In the genomic region with DNA sequence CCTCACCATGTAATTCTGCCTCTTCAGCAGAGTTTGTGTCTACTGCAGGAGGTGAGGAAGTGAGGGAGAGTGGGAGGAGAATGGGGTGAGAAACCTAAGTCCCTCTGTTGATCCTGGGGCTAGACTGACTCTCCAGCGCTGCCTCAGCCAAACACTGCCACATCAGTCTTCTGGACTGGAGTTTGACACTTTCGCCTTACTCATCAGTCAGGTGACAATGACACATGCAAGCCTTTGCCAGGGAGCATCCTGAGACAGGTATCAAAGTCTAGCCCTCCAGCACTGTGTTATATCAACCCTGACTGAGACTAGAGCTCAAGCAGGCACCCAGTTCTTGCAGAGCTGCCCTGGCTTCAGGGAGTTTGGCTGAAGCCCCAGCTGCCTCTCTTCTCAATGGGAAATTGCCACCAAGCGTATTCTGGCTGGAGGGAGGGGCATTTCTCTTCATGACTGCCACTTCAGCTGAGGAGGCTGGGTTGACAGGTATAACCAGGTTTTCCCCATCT, we compare ENCODE assay signal across 1 cellular context.
TF ChIP-seq lines count a peak whose summit lies in the region.

No MANE protein-coding gene starts in this region.

TF ChIP-seq in HepG2, 621 proteins besides CTCF, POLR2A, EP300 and RAD21 (continued from another document and continues in another):
- TF ChIP-seq, protein P1, sequence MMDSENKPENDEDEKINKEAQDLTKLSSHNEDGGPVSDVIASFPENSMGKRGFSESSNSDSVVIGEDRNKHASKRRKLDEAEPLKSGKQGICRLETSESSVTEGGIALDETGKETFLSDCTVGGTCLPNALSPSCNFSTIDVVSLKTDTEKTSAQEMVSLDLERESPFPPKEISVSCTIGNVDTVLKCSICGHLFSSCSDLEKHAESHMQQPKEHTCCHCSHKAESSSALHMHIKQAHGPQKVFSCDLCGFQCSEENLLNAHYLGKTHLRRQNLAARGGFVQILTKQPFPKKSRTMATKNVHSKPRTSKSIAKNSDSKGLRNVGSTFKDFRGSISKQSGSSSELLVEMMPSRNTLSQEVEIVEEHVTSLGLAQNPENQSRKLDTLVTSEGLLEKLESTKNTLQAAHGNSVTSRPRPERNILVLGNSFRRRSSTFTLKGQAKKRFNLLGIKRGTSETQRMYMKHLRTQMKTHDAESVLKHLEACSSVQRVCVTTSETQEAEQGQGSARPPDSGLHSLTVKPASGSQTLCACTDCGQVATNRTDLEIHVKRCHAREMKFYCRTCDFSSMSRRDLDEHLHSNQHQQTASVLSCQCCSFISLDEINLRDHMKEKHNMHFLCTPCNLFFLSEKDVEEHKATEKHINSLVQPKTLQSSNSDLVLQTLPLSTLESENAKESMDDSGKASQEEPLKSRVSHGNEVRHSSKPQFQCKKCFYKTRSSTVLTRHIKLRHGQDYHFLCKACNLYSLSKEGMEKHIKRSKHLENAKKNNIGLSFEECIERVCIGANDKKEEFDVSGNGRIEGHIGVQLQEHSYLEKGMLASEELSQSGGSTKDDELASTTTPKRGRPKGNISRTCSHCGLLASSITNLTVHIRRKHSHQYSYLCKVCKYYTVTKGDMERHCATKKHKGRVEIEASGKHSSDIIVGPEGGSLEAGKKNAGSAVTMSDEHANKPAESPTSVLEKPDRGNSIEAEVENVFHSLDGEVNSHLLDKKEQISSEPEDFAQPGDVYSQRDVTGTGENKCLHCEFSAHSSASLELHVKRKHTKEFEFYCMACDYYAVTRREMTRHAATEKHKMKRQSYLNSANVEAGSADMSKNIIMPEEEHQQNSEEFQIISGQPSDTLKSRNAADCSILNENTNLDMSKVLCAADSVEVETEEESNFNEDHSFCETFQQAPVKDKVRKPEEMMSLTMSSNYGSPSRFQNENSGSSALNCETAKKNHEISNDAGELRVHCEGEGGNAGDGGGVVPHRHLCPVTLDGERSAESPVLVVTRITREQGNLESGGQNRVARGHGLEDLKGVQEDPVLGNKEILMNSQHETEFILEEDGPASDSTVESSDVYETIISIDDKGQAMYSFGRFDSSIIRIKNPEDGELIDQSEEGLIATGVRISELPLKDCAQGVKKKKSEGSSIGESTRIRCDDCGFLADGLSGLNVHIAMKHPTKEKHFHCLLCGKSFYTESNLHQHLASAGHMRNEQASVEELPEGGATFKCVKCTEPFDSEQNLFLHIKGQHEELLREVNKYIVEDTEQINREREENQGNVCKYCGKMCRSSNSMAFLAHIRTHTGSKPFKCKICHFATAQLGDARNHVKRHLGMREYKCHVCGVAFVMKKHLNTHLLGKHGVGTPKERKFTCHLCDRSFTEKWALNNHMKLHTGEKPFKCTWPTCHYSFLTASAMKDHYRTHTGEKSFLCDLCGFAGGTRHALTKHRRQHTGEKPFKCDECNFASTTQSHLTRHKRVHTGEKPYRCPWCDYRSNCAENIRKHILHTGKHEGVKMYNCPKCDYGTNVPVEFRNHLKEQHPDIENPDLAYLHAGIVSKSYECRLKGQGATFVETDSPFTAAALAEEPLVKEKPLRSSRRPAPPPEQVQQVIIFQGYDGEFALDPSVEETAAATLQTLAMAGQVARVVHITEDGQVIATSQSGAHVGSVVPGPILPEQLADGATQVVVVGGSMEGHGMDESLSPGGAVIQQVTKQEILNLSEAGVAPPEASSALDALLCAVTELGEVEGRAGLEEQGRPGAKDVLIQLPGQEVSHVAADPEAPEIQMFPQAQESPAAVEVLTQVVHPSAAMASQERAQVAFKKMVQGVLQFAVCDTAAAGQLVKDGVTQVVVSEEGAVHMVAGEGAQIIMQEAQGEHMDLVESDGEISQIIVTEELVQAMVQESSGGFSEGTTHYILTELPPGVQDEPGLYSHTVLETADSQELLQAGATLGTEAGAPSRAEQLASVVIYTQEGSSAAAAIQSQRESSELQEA (CRISPR knock-in tag; IDR thresholded peaks at IDR 0.05; ENCODE audit: not compliant biosample characterization) = no peak
- TF ChIP-seq ZNF703 (CRISPR knock-in tag; IDR thresholded peaks at IDR 0.05; ENCODE audit: borderline replicate concordance) (no peak), KLF11 (CRISPR knock-in tag; IDR thresholded peaks at IDR 0.05) (no peak), ZNF263 (CRISPR knock-in tag; IDR thresholded peaks at IDR 0.05) (no peak), FOXA1 (IDR thresholded peaks at IDR 0.05) (no peak), FOXA1 (CRISPR knock-in tag; IDR thresholded peaks at IDR 0.05) (0 out of 2 replicates have a peak, but pooled peaks have one; percentile 16), KAT8 (CRISPR knock-in tag; IDR thresholded peaks at IDR 0.05) (0 out of 2 replicates have a peak, but pooled peaks have one; percentile 18), ZNF790 (CRISPR knock-in tag; IDR thresholded peaks at IDR 0.05; ENCODE audit: borderline replicate concordance) (no peak), HNF4A (CRISPR knock-in tag; IDR thresholded peaks at IDR 0.05) (peak; percentile 69), MXD4 (CRISPR knock-in tag; IDR thresholded peaks at IDR 0.05) (0 out of 2 replicates have a peak, but pooled peaks have one; percentile 34), ZNF569 (CRISPR knock-in tag; IDR thresholded peaks at IDR 0.05; ENCODE audit: borderline replicate concordance) (no peak), ZNF441 (CRISPR knock-in tag; IDR thresholded peaks at IDR 0.05; ENCODE audit: borderline replicate concordance) (peak; percentile 91; the same call in 1 of the 2 replicates), MAFG (CRISPR knock-in tag; IDR thresholded peaks at IDR 0.05) (peak; percentile 54; the same call in 1 of the 2 replicates), ZFP62 (CRISPR knock-in tag; IDR thresholded peaks at IDR 0.05) (no peak), ZNF350 (CRISPR knock-in tag; IDR thresholded peaks at IDR 0.05; ENCODE audit: borderline replicate concordance, low read depth) (no peak), KDM1A (CRISPR knock-in tag; IDR thresholded peaks at IDR 0.05) (no peak), TBX3 (IDR thresholded peaks at IDR 0.05; ENCODE audit: borderline replicate concordance) (peak; percentile 57; the same call in 1 of the 2 replicates), ZFP82 (CRISPR knock-in tag; IDR thresholded peaks at IDR 0.05; ENCODE audit: borderline replicate concordance) (no peak), FOSL2 (CRISPR knock-in tag; IDR thresholded peaks at IDR 0.05) (peak; percentile 94), ZNF550 (CRISPR knock-in tag; IDR thresholded peaks at IDR 0.05; ENCODE audit: borderline replicate concordance) (no peak), ZNF317 (CRISPR knock-in tag; IDR thresholded peaks at IDR 0.05) (no peak), KDM5B (CRISPR knock-in tag; IDR thresholded peaks at IDR 0.05; ENCODE audit: borderline replicate concordance) (peak; percentile 49; the same call in 1 of the 2 replicates), ZNF563 (CRISPR knock-in tag; IDR thresholded peaks at IDR 0.05) (no peak), DMAP1 (CRISPR knock-in tag; IDR thresholded peaks at IDR 0.05) (no peak), LCORL (IDR thresholded peaks at IDR 0.05) (no peak), LCORL (CRISPR knock-in tag; IDR thresholded peaks at IDR 0.05) (peak; percentile 37; the same call in 1 of the 2 replicates), ZBTB21 (CRISPR knock-in tag; IDR thresholded peaks at IDR 0.05) (no peak), SOX5 (CRISPR knock-in tag; IDR thresholded peaks at IDR 0.05; ENCODE audit: borderline replicate concordance) (peak; percentile 68), ATRX (CRISPR knock-in tag; IDR thresholded peaks at IDR 0.05; ENCODE audit: borderline replicate concordance) (no peak), PHF21A (CRISPR knock-in tag; IDR thresholded peaks at IDR 0.05) (no peak), ZNF329 (CRISPR knock-in tag; IDR thresholded peaks at IDR 0.05; ENCODE audit: low read depth) (no peak), HNRNPLL (IDR thresholded peaks at IDR 0.05; ENCODE audit: low read depth, low read length, poor library complexity, severe bottlenecking) (no peak), CBX2 (IDR thresholded peaks at IDR 0.05; ENCODE audit: low read depth, low read length) (no peak), CBX2 (CRISPR knock-in tag; IDR thresholded peaks at IDR 0.05; ENCODE audit: low read depth) (no peak), SAP130 (CRISPR knock-in tag; IDR thresholded peaks at IDR 0.05; ENCODE audit: low read depth) (peak; percentile 91), MIXL1 (CRISPR knock-in tag; IDR thresholded peaks at IDR 0.05) (no peak), RXRA (CRISPR knock-in tag; IDR thresholded peaks at IDR 0.05) (no peak; the same call in 1 of the 2 replicates), XRCC5 (optimal IDR thresholded peaks at IDR 0.05; ENCODE audit: low read length) (peak; percentile 66), HDAC1 (CRISPR knock-in tag; IDR thresholded peaks at IDR 0.05) (no peak), TP53 (CRISPR knock-in tag; conservative IDR thresholded peaks at IDR 0.05) (no peak), SRSF1 (optimal IDR thresholded peaks at IDR 0.05; ENCODE audit: low read depth, low read length) (no peak), ZBTB42 (CRISPR knock-in tag; IDR thresholded peaks at IDR 0.05) (no peak), MAF1 (CRISPR knock-in tag; IDR thresholded peaks at IDR 0.05; ENCODE audit: borderline replicate concordance) (no peak), ATM (IDR thresholded peaks at IDR 0.05; ENCODE audit: borderline replicate concordance) (no peak)
- TF ChIP-seq, protein P2, sequence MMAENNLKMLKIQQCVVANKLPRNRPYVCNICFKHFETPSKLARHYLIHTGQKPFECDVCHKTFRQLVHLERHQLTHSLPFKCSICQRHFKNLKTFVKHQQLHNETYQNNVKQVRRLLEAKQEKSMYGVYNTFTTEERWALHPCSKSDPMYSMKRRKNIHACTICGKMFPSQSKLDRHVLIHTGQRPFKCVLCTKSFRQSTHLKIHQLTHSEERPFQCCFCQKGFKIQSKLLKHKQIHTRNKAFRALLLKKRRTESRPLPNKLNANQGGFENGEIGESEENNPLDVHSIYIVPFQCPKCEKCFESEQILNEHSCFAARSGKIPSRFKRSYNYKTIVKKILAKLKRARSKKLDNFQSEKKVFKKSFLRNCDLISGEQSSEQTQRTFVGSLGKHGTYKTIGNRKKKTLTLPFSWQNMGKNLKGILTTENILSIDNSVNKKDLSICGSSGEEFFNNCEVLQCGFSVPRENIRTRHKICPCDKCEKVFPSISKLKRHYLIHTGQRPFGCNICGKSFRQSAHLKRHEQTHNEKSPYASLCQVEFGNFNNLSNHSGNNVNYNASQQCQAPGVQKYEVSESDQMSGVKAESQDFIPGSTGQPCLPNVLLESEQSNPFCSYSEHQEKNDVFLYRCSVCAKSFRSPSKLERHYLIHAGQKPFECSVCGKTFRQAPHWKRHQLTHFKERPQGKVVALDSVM (CRISPR knock-in tag; IDR thresholded peaks at IDR 0.05) = no peak
- TF ChIP-seq, protein P3, sequence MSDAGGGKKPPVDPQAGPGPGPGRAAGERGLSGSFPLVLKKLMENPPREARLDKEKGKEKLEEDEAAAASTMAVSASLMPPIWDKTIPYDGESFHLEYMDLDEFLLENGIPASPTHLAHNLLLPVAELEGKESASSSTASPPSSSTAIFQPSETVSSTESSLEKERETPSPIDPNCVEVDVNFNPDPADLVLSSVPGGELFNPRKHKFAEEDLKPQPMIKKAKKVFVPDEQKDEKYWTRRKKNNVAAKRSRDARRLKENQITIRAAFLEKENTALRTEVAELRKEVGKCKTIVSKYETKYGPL (CRISPR knock-in tag; IDR thresholded peaks at IDR 0.05) = no peak
- TF ChIP-seq, protein P4, sequence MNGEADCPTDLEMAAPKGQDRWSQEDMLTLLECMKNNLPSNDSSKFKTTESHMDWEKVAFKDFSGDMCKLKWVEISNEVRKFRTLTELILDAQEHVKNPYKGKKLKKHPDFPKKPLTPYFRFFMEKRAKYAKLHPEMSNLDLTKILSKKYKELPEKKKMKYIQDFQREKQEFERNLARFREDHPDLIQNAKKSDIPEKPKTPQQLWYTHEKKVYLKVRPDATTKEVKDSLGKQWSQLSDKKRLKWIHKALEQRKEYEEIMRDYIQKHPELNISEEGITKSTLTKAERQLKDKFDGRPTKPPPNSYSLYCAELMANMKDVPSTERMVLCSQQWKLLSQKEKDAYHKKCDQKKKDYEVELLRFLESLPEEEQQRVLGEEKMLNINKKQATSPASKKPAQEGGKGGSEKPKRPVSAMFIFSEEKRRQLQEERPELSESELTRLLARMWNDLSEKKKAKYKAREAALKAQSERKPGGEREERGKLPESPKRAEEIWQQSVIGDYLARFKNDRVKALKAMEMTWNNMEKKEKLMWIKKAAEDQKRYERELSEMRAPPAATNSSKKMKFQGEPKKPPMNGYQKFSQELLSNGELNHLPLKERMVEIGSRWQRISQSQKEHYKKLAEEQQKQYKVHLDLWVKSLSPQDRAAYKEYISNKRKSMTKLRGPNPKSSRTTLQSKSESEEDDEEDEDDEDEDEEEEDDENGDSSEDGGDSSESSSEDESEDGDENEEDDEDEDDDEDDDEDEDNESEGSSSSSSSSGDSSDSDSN (CRISPR knock-in tag; IDR thresholded peaks at IDR 0.05) = peak; percentile 27; the same call in 1 of the 2 replicates
- TF ChIP-seq, protein P5, sequence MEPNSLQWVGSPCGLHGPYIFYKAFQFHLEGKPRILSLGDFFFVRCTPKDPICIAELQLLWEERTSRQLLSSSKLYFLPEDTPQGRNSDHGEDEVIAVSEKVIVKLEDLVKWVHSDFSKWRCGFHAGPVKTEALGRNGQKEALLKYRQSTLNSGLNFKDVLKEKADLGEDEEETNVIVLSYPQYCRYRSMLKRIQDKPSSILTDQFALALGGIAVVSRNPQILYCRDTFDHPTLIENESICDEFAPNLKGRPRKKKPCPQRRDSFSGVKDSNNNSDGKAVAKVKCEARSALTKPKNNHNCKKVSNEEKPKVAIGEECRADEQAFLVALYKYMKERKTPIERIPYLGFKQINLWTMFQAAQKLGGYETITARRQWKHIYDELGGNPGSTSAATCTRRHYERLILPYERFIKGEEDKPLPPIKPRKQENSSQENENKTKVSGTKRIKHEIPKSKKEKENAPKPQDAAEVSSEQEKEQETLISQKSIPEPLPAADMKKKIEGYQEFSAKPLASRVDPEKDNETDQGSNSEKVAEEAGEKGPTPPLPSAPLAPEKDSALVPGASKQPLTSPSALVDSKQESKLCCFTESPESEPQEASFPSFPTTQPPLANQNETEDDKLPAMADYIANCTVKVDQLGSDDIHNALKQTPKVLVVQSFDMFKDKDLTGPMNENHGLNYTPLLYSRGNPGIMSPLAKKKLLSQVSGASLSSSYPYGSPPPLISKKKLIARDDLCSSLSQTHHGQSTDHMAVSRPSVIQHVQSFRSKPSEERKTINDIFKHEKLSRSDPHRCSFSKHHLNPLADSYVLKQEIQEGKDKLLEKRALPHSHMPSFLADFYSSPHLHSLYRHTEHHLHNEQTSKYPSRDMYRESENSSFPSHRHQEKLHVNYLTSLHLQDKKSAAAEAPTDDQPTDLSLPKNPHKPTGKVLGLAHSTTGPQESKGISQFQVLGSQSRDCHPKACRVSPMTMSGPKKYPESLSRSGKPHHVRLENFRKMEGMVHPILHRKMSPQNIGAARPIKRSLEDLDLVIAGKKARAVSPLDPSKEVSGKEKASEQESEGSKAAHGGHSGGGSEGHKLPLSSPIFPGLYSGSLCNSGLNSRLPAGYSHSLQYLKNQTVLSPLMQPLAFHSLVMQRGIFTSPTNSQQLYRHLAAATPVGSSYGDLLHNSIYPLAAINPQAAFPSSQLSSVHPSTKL (CRISPR knock-in tag; IDR thresholded peaks at IDR 0.05) = peak; percentile 82
- TF ChIP-seq, protein P6, sequence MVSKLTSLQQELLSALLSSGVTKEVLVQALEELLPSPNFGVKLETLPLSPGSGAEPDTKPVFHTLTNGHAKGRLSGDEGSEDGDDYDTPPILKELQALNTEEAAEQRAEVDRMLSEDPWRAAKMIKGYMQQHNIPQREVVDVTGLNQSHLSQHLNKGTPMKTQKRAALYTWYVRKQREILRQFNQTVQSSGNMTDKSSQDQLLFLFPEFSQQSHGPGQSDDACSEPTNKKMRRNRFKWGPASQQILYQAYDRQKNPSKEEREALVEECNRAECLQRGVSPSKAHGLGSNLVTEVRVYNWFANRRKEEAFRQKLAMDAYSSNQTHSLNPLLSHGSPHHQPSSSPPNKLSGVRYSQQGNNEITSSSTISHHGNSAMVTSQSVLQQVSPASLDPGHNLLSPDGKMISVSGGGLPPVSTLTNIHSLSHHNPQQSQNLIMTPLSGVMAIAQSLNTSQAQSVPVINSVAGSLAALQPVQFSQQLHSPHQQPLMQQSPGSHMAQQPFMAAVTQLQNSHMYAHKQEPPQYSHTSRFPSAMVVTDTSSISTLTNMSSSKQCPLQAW (CRISPR knock-in tag; IDR thresholded peaks at IDR 0.05) = peak; percentile 67; the same call in 1 of the 2 replicates
